In the genomic region with DNA sequence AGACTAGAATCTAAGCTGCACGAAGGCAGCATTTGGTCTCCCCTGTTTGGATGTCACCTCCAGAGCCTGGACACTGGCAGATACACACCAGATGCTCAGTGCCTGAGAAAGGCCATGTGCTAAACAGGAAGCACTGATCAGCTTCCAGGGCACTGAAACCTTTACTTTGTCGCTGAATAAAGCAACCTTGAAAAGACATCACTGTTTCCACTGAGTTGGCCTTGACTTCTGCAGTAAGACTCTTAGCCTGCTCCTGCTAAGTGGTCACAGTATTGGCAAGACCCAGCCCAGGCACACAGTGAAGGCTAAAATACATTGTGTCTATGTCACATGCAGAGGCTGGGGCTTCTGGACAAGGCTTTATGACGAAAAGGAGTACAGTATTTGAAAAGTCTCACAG, we compare ENCODE assay signal across 14 cellular contexts.
DNase-seq lines count a peak whose midpoint lies in the region; ATAC-seq and TF ChIP-seq lines count a peak whose summit lies in the region.
"Had no signal": no experiment of that assay in that cellular context is flagged by ENCODE, and none has a peak within 500 bp of the region (broad histone marks: within the 10 kb centered on the region; RNA-seq: fewer than 3 reads in every experiment).

No MANE protein-coding gene starts in this region.

- H3K27me3 Mint-ChIP-seq in activated CD8-positive, alpha-beta memory T cell treated with anti-CD3 and anti-CD28 coated beads, Interleukin-2, amount 10 ng/mL, durations not matched to agents 7 days and 5 days: no peaks in the 10 kb centered on the region
- H3K27me3 Mint-ChIP-seq in T-cell (no peaks in the 10 kb centered on the region), nephron progenitor cell (ENCODE audit: low read depth, poor library complexity) (no peaks in the 10 kb centered on the region)
- H3K27me3 Mint-ChIP-seq in stimulated activated naive CD8-positive, alpha-beta T cell treated with anti-CD3 and anti-CD28 coated beads, Interleukin-15, amount 100 ng/mL, for 72 hours: no peaks in the 10 kb centered on the region

- H3K27ac Mint-ChIP-seq in activated CD8-positive, alpha-beta memory T cell treated with anti-CD3 and anti-CD28 coated beads, Interleukin-2, amount 10 ng/mL, durations not matched to agents 7 days and 5 days: peak overlapping the region; percentile 89
- H3K27ac Mint-ChIP-seq in T-cell: peak overlapping the region; percentile 96 to 97
- peak overlapping the region; percentile 91 to 97 for H3K27ac Mint-ChIP-seq in stimulated activated naive CD8-positive, alpha-beta T cell treated with anti-CD3 and anti-CD28 coated beads, Interleukin-15, amount 100 ng/mL, for 72 hours
- no peak overlapping the region for H3K27ac Mint-ChIP-seq in nephron progenitor cell

- peak overlapping the region; percentile 64 for H3K4me3 Mint-ChIP-seq in activated CD8-positive, alpha-beta memory T cell treated with anti-CD3 and anti-CD28 coated beads, Interleukin-2, amount 10 ng/mL, durations not matched to agents 7 days and 5 days
- peak overlapping the region; percentile 70 to 76 (median 70) for H3K4me3 Mint-ChIP-seq in T-cell
- H3K4me3 Mint-ChIP-seq in stimulated activated naive CD8-positive, alpha-beta T cell treated with anti-CD3 and anti-CD28 coated beads, Interleukin-15, amount 100 ng/mL, for 72 hours: peak overlapping the region; percentile 78
- no peak overlapping the region for H3K4me3 Mint-ChIP-seq in nephron progenitor cell

- peaks cover 19% of the 10 kb centered on the region for H3K36me3 Mint-ChIP-seq in activated CD8-positive, alpha-beta memory T cell treated with anti-CD3 and anti-CD28 coated beads, Interleukin-2, amount 10 ng/mL, durations not matched to agents 7 days and 5 days
- H3K36me3 Mint-ChIP-seq in T-cell (peaks cover 24% of the 10 kb centered on the region), nephron progenitor cell (ENCODE audit: low read depth) (peaks cover 11% of the 10 kb centered on the region)

- DNase-seq in activated CD8-positive, alpha-beta memory T cell treated with anti-CD3 and anti-CD28 coated beads, Interleukin-2, amount 10 ng/mL, durations not matched to agents 7 days and 5 days: peak; percentile 56
- DNase-seq in activated CD8-positive, alpha-beta memory T cell treated with anti-CD3 and anti-CD28 coated beads, Interleukin-2, amount 50 U/mL, for 48 hours: no peak
- DNase-seq in T-cell: no peak
- DNase-seq in epithelial cell of prostate (ENCODE audit: low read depth, low spot score): no peak
- no peak for DNase-seq in stimulated activated naive CD8-positive, alpha-beta T cell treated with anti-CD3 and anti-CD28 coated beads, Interleukin-15, amount 100 ng/mL, for 72 hours
- DNase-seq in NCI-H1092 treated with DMSO at 0.1 percent for 48 hours (lab: John Stamatoyannopoulos, UW): no peak
- no peak for DNase-seq in nephron progenitor cell
- DNase-seq: COR-L47, GF-D8, NCI-H1436, thyroid gland had no signal

- CTCF ChIA-PET in activated CD8-positive, alpha-beta memory T cell treated with anti-CD3 and anti-CD28 coated beads, Interleukin-2, amount 10 ng/mL, durations not matched to agents 7 days and 5 days (lab: Charles Lee): interaction anchor here (1.4 to 7.7 kb wide), 7 partner anchors 11 to 334 kb away, joined by 3 to 75 read pairs (median 7); no protein-coding TSS in a partner anchor
- CTCF ChIA-PET in T-cell (lab: Charles Lee): interaction anchor here in 1 of 2 donors (1.2 to 2.4 kb wide), 4 partner anchors 10 to 62 kb away, joined by 3 to 10 read pairs (median 4); no protein-coding TSS in a partner anchor

- H3K4me1 Mint-ChIP-seq in activated CD8-positive, alpha-beta memory T cell treated with anti-CD3 and anti-CD28 coated beads, Interleukin-2, amount 10 ng/mL, durations not matched to agents 7 days and 5 days: peaks cover 91% of the 10 kb centered on the region
- H3K4me1 Mint-ChIP-seq in T-cell (peaks cover 89 to 95% (median 95%) of the 10 kb centered on the region in 3 donors), nephron progenitor cell (peaks cover 71% of the 10 kb centered on the region)
- H3K4me1 Mint-ChIP-seq in stimulated activated naive CD8-positive, alpha-beta T cell treated with anti-CD3 and anti-CD28 coated beads, Interleukin-15, amount 100 ng/mL, for 72 hours: peaks cover 90% of the 10 kb centered on the region

- ATAC-seq in activated CD8-positive, alpha-beta memory T cell treated with anti-CD3 and anti-CD28 coated beads, Interleukin-2, amount 10 ng/mL, durations not matched to agents 7 days and 5 days: peak; percentile 14
- no peak for ATAC-seq in T-cell (replicated peaks in 1 of 4)
- no peak for ATAC-seq in stimulated activated naive CD8-positive, alpha-beta T cell treated with anti-CD3 and anti-CD28 coated beads, Interleukin-15, amount 100 ng/mL, for 72 hours
- no peak for ATAC-seq in HG02763 (IDR thresholded peaks at IDR 0.05; ENCODE audit: unreplicated experiment)

- TF ChIP-seq CTCF in nephron progenitor cell (IDR thresholded peaks at IDR 0.05): no peak

- peak overlapping the region; percentile 49 for H3K27ac ChIP-seq in epithelial cell of prostate
- H3K27ac ChIP-seq: A549, breast epithelium, thyroid gland had no signal

- POLR2A ChIA-PET in T-cell (lab: Charles Lee): interaction anchor here in 1 of 2 donors (0.5 to 6.1 kb wide), 2 partner anchors 10 kb away, joined by 4 to 56 read pairs; no protein-coding TSS in a partner anchor

- H3K9me3 Mint-ChIP-seq in activated CD8-positive, alpha-beta memory T cell treated with anti-CD3 and anti-CD28 coated beads, Interleukin-2, amount 10 ng/mL, durations not matched to agents 7 days and 5 days (ENCODE audit: low read depth): no peaks in the 10 kb centered on the region
- H3K9me3 Mint-ChIP-seq in T-cell: no peaks in the 10 kb centered on the region
- no peaks in the 10 kb centered on the region for H3K9me3 Mint-ChIP-seq in stimulated activated naive CD8-positive, alpha-beta T cell treated with anti-CD3 and anti-CD28 coated beads, Interleukin-15, amount 100 ng/mL, for 72 hours
- peaks cover 6% of the 10 kb centered on the region for H3K9me3 Mint-ChIP-seq in nephron progenitor cell
